In genomic region chr7:103598326-103598905, GRCh38 we compare ENCODE assay signal across 19 cellular contexts.
DNase-seq lines count a peak whose midpoint lies in the region; ATAC-seq, FAIRE-seq and TF ChIP-seq lines count a peak whose summit lies in the region.
"Had no signal": no experiment of that assay in that cellular context is flagged by ENCODE, and none has a peak within 500 bp of the region (broad histone marks: within the 10 kb centered on the region; RNA-seq: fewer than 3 reads in every experiment).

No MANE protein-coding gene starts in this region.

- TF ChIP-seq EP300 in A549 (IDR thresholded peaks at IDR 0.05), result no peak

- no peak for TF ChIP-seq POLR2A in A549 (IDR thresholded peaks at IDR 0.05; ENCODE audit: low read length)

- no peaks in the 10 kb centered on the region for H3K9me2 ChIP-seq in GM23338 (ENCODE audit: insufficient read depth)

- no peak overlapping the region for H2BK15ac ChIP-seq in mesendoderm (replicated peaks; ENCODE audit: low read depth)

- no peak overlapping the region for H3K4me3 Mint-ChIP-seq in GM23338
- H3K4me3 Mint-ChIP-seq: CD4-positive, alpha-beta T cell; IgD-negative memory B cell had no signal

- H3K36me3 ChIP-seq in mesendoderm (ENCODE audit: control insufficient read depth, insufficient read depth, low read length) (no peaks in the 10 kb centered on the region), GM23338 (ENCODE audit: insufficient read depth) (no peaks in the 10 kb centered on the region)

- DNase-seq in A549 (ENCODE audit: low read depth in 1 of 2, low spot score in 1 of 2), result no peak
- peak; percentile 65 for DNase-seq in astrocyte of the hippocampus (ENCODE audit: low read depth, low spot score)
- peak; percentile 88 to 89 for DNase-seq in dermis microvascular lymphatic vessel endothelial cell (ENCODE audit: low read depth in 2 of 2)
- DNase-seq in mesendoderm, result peak; percentile 49
- no peak for DNase-seq in stimulated activated CD4-positive, alpha-beta T cell treated with anti-CD3 and anti-CD28 coated beads, Interleukin-4, amount 100 ng/mL, for 4 hours
- DNase-seq in Ammon's horn (ENCODE audit: low spot score), result no peak
- DNase-seq in HTR-8/SVneo (ENCODE audit: insufficient read length, low spot score), result no peak
- DNase-seq in GM23338 (ENCODE audit: low spot score), result no peak
- DNase-seq: 8988T; BE2C; CD4-positive, alpha-beta T cell; DMS153; DMS79; GF-D8; GOT3; H7 had no signal

- peak overlapping the region; percentile 65 for H2BK5ac ChIP-seq in mesendoderm (ENCODE audit: low read length)

- no peak overlapping the region for H3K27ac ChIP-seq in A549
- H3K27ac ChIP-seq in mesendoderm (ENCODE audit: low read depth, low read length), result peak overlapping the region; percentile 72
- H3K27ac ChIP-seq in GM23338 (ENCODE audit: low read depth), result no peak overlapping the region

- no peak for FAIRE-seq in A549 (lab: Jason Lieb, UNC)
- FAIRE-seq in HTR-8/SVneo (lab: Jason Lieb, UNC), result no peak
- FAIRE-seq: HepG2 had no signal

- H3K36me3 Mint-ChIP-seq in GM23338 (ENCODE audit: low read depth), result no peaks in the 10 kb centered on the region
- H3K36me3 Mint-ChIP-seq: IgD-negative memory B cell had no signal

- H3K9me3 ChIP-seq in A549, result no peaks in the 10 kb centered on the region
- H3K9me3 ChIP-seq: BE2C had no signal

- H3K23ac ChIP-seq in mesendoderm (ENCODE audit: low read length), result no peak overlapping the region

- 44% methylated on average over 2 of the region's 2 CpGs for WGBS in A549 (ENCODE audit: missing lambda C conversion rate)
- WGBS in mesendoderm (ENCODE audit: extremely low coverage, insufficient coverage, low lambda C conversion rate), result no CpG with 5 or more reads among the region's 2 CpGs

- no peak overlapping the region for H3K4ac ChIP-seq in mesendoderm (ENCODE audit: low read depth, low read length)

- no peaks in the 10 kb centered on the region for H4K20me1 ChIP-seq in GM23338 (replicated peaks; ENCODE audit: insufficient read depth)

- CTCF ChIA-PET in A549 (lab: Yijun Ruan, JAX), result no interaction called here

- no peak overlapping the region for H4K8ac ChIP-seq in mesendoderm (ENCODE audit: low read depth, low read length)

- no peak overlapping the region for H3K4me2 ChIP-seq in A549
- no peak overlapping the region for H3K4me2 ChIP-seq in mesendoderm (ENCODE audit: low read length)
- H3K4me2 ChIP-seq in GM23338, result no peak overlapping the region

- peak overlapping the region; percentile 62 for H3K56ac ChIP-seq in mesendoderm (ENCODE audit: low read length)

- ATAC-seq in A549, result no peak
- no peak for ATAC-seq in GM23338
- ATAC-seq: HCT116, HepG2 had no signal

- H3K27ac Mint-ChIP-seq in GM23338, result no peak overlapping the region
- H3K27ac Mint-ChIP-seq: CD4-positive, alpha-beta T cell; IgD-negative memory B cell had no signal

- no peak overlapping the region for H4K5ac ChIP-seq in mesendoderm (ENCODE audit: low read length)

- POLR2A ChIA-PET in A549 (lab: Yijun Ruan, JAX), result no interaction called here

- 0 out of 3 replicates have a peak, but pooled peaks cover 2% of the 10 kb centered on the region for H3K4me1 Mint-ChIP-seq in GM23338
- H3K4me1 Mint-ChIP-seq: IgD-negative memory B cell had no signal

- TF ChIP-seq CTCF in A549 (IDR thresholded peaks at IDR 0.05), result no peak
- no peak for TF ChIP-seq CTCF in GM23338 (conservative IDR thresholded peaks at IDR 0.05; ENCODE audit: low read depth in 2 of 2)

- no peaks in the 10 kb centered on the region for H3K27me3 Mint-ChIP-seq in GM23338 (ENCODE audit: insufficient read depth, low read depth, poor library complexity)

- H3K9ac ChIP-seq in mesendoderm (ENCODE audit: low read length), result no peak overlapping the region

- H3K4me1 ChIP-seq in A549 (no peaks in the 10 kb centered on the region), mesendoderm (ENCODE audit: control insufficient read depth, low read depth, low read length) (peaks cover 2% of the 10 kb centered on the region), GM23338 (ENCODE audit: insufficient read depth) (no peaks in the 10 kb centered on the region)
- H3K4me1 ChIP-seq: BE2C had no signal

- no peak for TF ChIP-seq RAD21 in A549 (conservative IDR thresholded peaks at IDR 0.05 in 1 of 2, IDR thresholded peaks at IDR 0.05 in 1 of 2)

- H3K79me2 ChIP-seq in mesendoderm (ENCODE audit: control insufficient read depth, insufficient read depth, low read length) (no peaks in the 10 kb centered on the region), GM23338 (replicated peaks; ENCODE audit: insufficient read depth) (no peaks in the 10 kb centered on the region)

- no peaks in the 10 kb centered on the region for H3K79me1 ChIP-seq in mesendoderm (ENCODE audit: low read length)

- H2BK120ac ChIP-seq in mesendoderm (ENCODE audit: low read depth, low read length), result no peak overlapping the region

- no peak overlapping the region for H2AFZ ChIP-seq in GM23338

- no peak overlapping the region for H3K18ac ChIP-seq in mesendoderm (ENCODE audit: low read length)

- H3K27me3 ChIP-seq in mesendoderm (ENCODE audit: insufficient read depth, low read length, poor library complexity), result no peaks in the 10 kb centered on the region
- H3K27me3 ChIP-seq in GM23338 (ENCODE audit: insufficient read depth), result no peaks in the 10 kb centered on the region
- H3K27me3 ChIP-seq: BE2C had no signal

- H3K9me3 Mint-ChIP-seq in GM23338, result no peaks in the 10 kb centered on the region
- H3K9me3 Mint-ChIP-seq: CD4-positive, alpha-beta T cell; IgD-negative memory B cell had no signal

- no peaks in the 10 kb centered on the region for H3F3A ChIP-seq in GM23338 (replicated peaks; ENCODE audit: low read depth)

- H2AK5ac ChIP-seq in mesendoderm (ENCODE audit: low read length), result no peak overlapping the region

- H3K4me3 ChIP-seq in A549, result no peak overlapping the region
- H3K4me3 ChIP-seq in mesendoderm (ENCODE audit: low read length), result no peak overlapping the region
- no peak overlapping the region for H3K4me3 ChIP-seq in GM23338

TF ChIP-seq in A549, 52 proteins besides CTCF, POLR2A, EP300 and RAD21:
- TF ChIP-seq BHLHE40 (IDR thresholded peaks at IDR 0.05; ENCODE audit: low read depth, low read length) (no peak), HEYL (CRISPR knock-in tag; IDR thresholded peaks at IDR 0.05) (no peak), CBX8 (IDR thresholded peaks at IDR 0.05) (peak; percentile 46; the same call in 1 of the 2 replicates)

TF ChIP-seq in GM23338, 12 proteins besides CTCF, POLR2A, EP300 and RAD21 (continues in another document):
- no peak for TF ChIP-seq POLR2AphosphoS5 (IDR thresholded peaks at IDR 0.05; ENCODE audit: low read depth)
- TF ChIP-seq JUNB (IDR thresholded peaks at IDR 0.05; ENCODE audit: unreplicated experiment), result no peak
- no peak for TF ChIP-seq ZNF462 (CRISPR knock-in tag; IDR thresholded peaks at IDR 0.05)

Comparison
In these comparisons a context has a peak if more than half of its experiments do, and no peak if none do; other contexts are left out.
1. DNase-seq: peak in astrocyte of the hippocampus (single experiment), dermis microvascular lymphatic vessel endothelial cell (2 of 2) and mesendoderm (single experiment); none in A549 (0 of 2), stimulated activated CD4-positive, alpha-beta T cell treated with anti-CD3 and anti-CD28 coated beads, Interleukin-4, amount 100 ng/mL, for 4 hours (0 of 2), Ammon's horn (single experiment), HTR-8/SVneo (single experiment) and GM23338 (single experiment).